Comparison of ENCODE assay signal across 15 cellular contexts in the genomic region with DNA sequence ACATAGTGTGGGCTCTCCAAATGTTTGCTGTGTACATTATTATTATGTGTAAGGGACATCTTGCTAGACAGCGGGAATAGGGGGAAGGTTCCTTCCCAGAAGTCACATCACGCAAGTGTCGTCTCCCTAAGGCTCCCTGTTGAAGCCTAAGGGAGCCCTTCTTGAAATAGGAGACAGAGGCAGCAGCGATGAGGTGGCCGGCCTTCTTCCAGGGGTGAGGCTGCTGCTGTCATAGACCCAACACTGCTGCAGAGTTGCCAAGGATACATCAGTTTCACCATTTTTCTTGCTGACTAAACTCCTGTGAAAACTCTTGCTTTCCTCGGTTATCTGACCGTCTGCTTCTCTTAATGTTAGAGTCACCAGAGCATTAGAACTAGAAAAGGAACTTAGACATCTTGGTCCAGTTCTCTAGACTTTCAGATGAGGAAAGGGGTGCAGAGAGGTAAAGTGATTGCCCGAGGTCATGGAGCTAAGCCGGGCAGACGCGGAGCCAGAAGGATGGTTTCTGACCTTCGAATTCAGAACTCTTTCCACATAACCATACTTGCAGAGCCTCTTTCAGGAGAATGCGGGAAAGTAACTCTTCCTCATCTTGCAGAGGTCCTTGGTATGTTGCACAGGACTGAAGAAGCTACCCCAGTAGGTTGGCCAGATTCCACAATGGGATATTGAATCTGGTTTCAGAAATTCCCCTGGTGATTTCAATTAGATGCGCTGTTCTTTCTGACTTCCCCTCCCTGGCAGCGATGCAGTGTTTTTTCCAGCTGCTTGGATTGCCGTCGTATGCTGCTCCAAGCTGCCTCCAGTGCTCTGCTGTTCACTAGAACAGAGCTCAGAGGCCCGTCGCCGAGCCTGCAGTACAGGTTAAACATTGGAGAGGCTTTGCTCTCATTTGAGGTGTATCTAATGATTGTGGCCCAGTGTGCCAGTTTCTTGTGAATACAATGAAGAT.
DNase-seq lines count a peak whose midpoint lies in the region; ATAC-seq and TF ChIP-seq lines count a peak whose summit lies in the region.
"Had no signal": no experiment of that assay in that cellular context is flagged by ENCODE, and none has a peak within 500 bp of the region (broad histone marks: within the 10 kb centered on the region; RNA-seq: fewer than 3 reads in every experiment).

No MANE protein-coding gene starts in this region.

- H3K27me3 Mint-ChIP-seq in HFFc6 (ENCODE audit: insufficient read depth) (peaks cover 23% of the 10 kb centered on the region), chondrocyte (ENCODE audit: low read depth) (no peaks in the 10 kb centered on the region), type B pancreatic cell (no peaks in the 10 kb centered on the region)
- H3K27me3 Mint-ChIP-seq: T-cell had no signal

- 81 to 90% methylated on average over 20 of the region's 20 CpGs for WGBS in lung, 2 donors
- 59 to 63% methylated on average over 20 of the region's 20 CpGs for WGBS in testis, 2 donors

- H3K4me1 ChIP-seq in lung (ENCODE audit: control insufficient read depth in 2 of 2, insufficient read depth in 2 of 2, low read length in 2 of 2) (no peaks in the 10 kb centered on the region), testis (no peaks in the 10 kb centered on the region)
- H3K4me1 ChIP-seq: Peyer's patch had no signal

- H3K9me3 Mint-ChIP-seq in HFFc6 (no peaks in the 10 kb centered on the region; the same call in 1 of the 2 replicates), chondrocyte (ENCODE audit: low read depth) (no peaks in the 10 kb centered on the region), type B pancreatic cell (no peaks in the 10 kb centered on the region)
- H3K9me3 Mint-ChIP-seq in activated naive CD4-positive, alpha-beta T cell treated with anti-CD3 and anti-CD28 coated beads, Interleukin-2, amount 50 U/mL, for 72 hours = no peaks in the 10 kb centered on the region
- H3K9me3 Mint-ChIP-seq: T-cell had no signal

- H3K9me3 ChIP-seq in lung (ENCODE audit: control insufficient read depth in 2 of 2, insufficient read depth in 1 of 2, low read length in 1 of 2) (no peaks in the 10 kb centered on the region), testis (no peaks in the 10 kb centered on the region)
- H3K9me3 ChIP-seq: mucosa of descending colon, Peyer's patch had no signal

- intact Hi-C loops in testis (cut with DNase I; ENCODE audit: low total_unique reads) = no loop called here

- no peaks in the 10 kb centered on the region for H3K27me3 ChIP-seq in lung (ENCODE audit: control insufficient read depth, insufficient read depth)
- H3K27me3 ChIP-seq in testis = no peaks in the 10 kb centered on the region
- H3K27me3 ChIP-seq: Peyer's patch had no signal

- ATAC-seq in lung (ENCODE audit: insufficient read depth, low FRiP score) = peak; percentile 11
- no peak for ATAC-seq in activated naive CD4-positive, alpha-beta T cell treated with anti-CD3 and anti-CD28 coated beads, Interleukin-2, amount 50 U/mL, for 72 hours
- ATAC-seq: mucosa of descending colon, T-cell had no signal

- TF ChIP-seq POLR2A in testis (IDR thresholded peaks at IDR 0.05) = no peak

- no peak overlapping the region for H3K27ac Mint-ChIP-seq in HFFc6
- peak overlapping the region; percentile 24 for H3K27ac Mint-ChIP-seq in chondrocyte (ENCODE audit: unreplicated experiment)
- H3K27ac Mint-ChIP-seq in activated naive CD4-positive, alpha-beta T cell treated with anti-CD3 and anti-CD28 coated beads, Interleukin-2, amount 50 U/mL, for 72 hours = no peak overlapping the region
- H3K27ac Mint-ChIP-seq in type B pancreatic cell = no peak overlapping the region

- DNase-seq in HFFc6 (peak; percentile 5), chondrocyte (ENCODE audit: low spot score) (no peak), lung (ENCODE audit: low spot score) (no peak), testis (peak; percentile 43), globus pallidus (ENCODE audit: low spot score) (no peak), type B pancreatic cell (ENCODE audit: extremely low spot score, unreplicated experiment) (no peak)
- no peak for DNase-seq in activated naive CD4-positive, alpha-beta T cell treated with anti-CD3 and anti-CD28 coated beads, Interleukin-2, amount 50 U/mL, for 72 hours (ENCODE audit: low spot score in 2 of 2)
- DNase-seq: activated T-cell treated with anti-CD3 and anti-CD28 coated beads for 4 hours, dermis blood vessel endothelial cell, foreskin melanocyte, mucosa of descending colon, NCI-H1417, NCI-H510A treated with DMSO at 0.1 percent for 48 hours, T-cell had no signal

- H3K27ac ChIP-seq in lung (ENCODE audit: low read depth in 1 of 2, low read length in 1 of 2) (no peak overlapping the region), testis (peak overlapping the region; percentile 63 to 84)

- H3K4me3 ChIP-seq in lung (no peak overlapping the region), testis (no peak overlapping the region)
- H3K4me3 ChIP-seq: mucosa of descending colon, Peyer's patch had no signal

- H3K4me3 Mint-ChIP-seq in HFFc6 (no peak overlapping the region; the same call in 1 of the 2 replicates), chondrocyte (ENCODE audit: unreplicated experiment) (no peak overlapping the region), type B pancreatic cell (no peak overlapping the region)
- H3K4me3 Mint-ChIP-seq: T-cell had no signal

- TF ChIP-seq CTCF in HFFc6 (IDR thresholded peaks at IDR 0.05) = no peak
- no peak for TF ChIP-seq CTCF in chondrocyte (IDR thresholded peaks at IDR 0.05)
- TF ChIP-seq CTCF in lung (IDR thresholded peaks at IDR 0.05; ENCODE audit: control extremely low read depth, extremely low read depth) = no peak
- no peak for TF ChIP-seq CTCF in testis (IDR thresholded peaks at IDR 0.05)
- TF ChIP-seq CTCF in type B pancreatic cell (conservative IDR thresholded peaks at IDR 0.05) = no peak

- H3K36me3 ChIP-seq in lung (ENCODE audit: control insufficient read depth in 2 of 2, insufficient read depth in 2 of 2, low read length in 2 of 2) (no peaks in the 10 kb centered on the region), testis (ENCODE audit: low read depth, missing control alignments) (no peaks in the 10 kb centered on the region)
- H3K36me3 ChIP-seq: Peyer's patch had no signal

- no peaks in the 10 kb centered on the region; the same call in 1 of the 2 replicates for H3K4me1 Mint-ChIP-seq in HFFc6 (ENCODE audit: low read depth)
- peaks cover 39% of the 10 kb centered on the region for H3K4me1 Mint-ChIP-seq in chondrocyte (ENCODE audit: low read depth)
- peaks cover 10% of the 10 kb centered on the region for H3K4me1 Mint-ChIP-seq in type B pancreatic cell (ENCODE audit: unreplicated experiment)

- H3K36me3 Mint-ChIP-seq in HFFc6 (ENCODE audit: low read depth) (no peaks in the 10 kb centered on the region), chondrocyte (ENCODE audit: low read depth) (peaks cover under 1% of the 10 kb centered on the region), type B pancreatic cell (no peaks in the 10 kb centered on the region)
- peaks cover 0 to 2% of the 10 kb centered on the region in 2 donors for H3K36me3 Mint-ChIP-seq in activated naive CD4-positive, alpha-beta T cell treated with anti-CD3 and anti-CD28 coated beads, Interleukin-2, amount 50 U/mL, for 72 hours

Comparison
In these comparisons a context has a peak if more than half of its experiments do, and no peak if none do; other contexts are left out.
1. DNase-seq: peak in HFFc6 (single experiment) and testis (single experiment); none in chondrocyte (single experiment), lung (single experiment), globus pallidus (single experiment), activated naive CD4-positive, alpha-beta T cell treated with anti-CD3 and anti-CD28 coated beads, Interleukin-2, amount 50 U/mL, for 72 hours (0 of 2) and type B pancreatic cell (single experiment).
2. H3K27ac ChIP-seq: peak in testis (2 of 2); none in lung (0 of 2).